1 cellular context compared by ENCODE assay signal in the genomic region with DNA sequence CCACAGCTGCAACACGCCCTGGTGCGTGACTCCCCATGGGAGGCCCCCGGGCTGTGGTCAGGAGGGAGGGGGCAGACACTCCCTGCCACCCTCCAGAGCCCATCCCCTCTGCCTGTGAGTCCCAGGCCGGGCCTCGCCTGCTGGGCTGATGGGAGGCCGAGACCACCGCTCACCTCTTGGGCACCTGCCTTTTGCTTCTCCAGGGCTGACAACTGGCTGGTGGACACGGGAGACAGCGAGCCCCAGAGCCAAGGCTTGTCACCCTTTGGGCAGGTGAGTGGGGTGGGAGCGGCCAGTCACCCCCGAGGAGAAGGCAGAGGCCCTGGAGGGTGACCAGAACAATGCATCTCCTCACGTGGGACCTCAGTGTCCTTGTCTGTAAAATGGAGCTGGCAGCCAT.
A peak's percentile ranks its signal among the peaks of the same experiment; 100 is the strongest.
TF ChIP-seq lines count a peak whose summit lies in the region.

No MANE protein-coding gene starts in this region.

TF ChIP-seq in HepG2, 621 proteins besides CTCF, POLR2A, EP300 and RAD21:
- TF ChIP-seq ZNF629 (CRISPR knock-in tag; conservative IDR thresholded peaks at IDR 0.05) = peak; percentile 51; the same call in 1 of the 2 replicates
- TF ChIP-seq ELF1 (CRISPR knock-in tag; IDR thresholded peaks at IDR 0.05) = no peak
- TF ChIP-seq TBP (CRISPR knock-in tag; IDR thresholded peaks at IDR 0.05) = no peak
